ENCODE assay signal across 8 cellular contexts in the genomic region with DNA sequence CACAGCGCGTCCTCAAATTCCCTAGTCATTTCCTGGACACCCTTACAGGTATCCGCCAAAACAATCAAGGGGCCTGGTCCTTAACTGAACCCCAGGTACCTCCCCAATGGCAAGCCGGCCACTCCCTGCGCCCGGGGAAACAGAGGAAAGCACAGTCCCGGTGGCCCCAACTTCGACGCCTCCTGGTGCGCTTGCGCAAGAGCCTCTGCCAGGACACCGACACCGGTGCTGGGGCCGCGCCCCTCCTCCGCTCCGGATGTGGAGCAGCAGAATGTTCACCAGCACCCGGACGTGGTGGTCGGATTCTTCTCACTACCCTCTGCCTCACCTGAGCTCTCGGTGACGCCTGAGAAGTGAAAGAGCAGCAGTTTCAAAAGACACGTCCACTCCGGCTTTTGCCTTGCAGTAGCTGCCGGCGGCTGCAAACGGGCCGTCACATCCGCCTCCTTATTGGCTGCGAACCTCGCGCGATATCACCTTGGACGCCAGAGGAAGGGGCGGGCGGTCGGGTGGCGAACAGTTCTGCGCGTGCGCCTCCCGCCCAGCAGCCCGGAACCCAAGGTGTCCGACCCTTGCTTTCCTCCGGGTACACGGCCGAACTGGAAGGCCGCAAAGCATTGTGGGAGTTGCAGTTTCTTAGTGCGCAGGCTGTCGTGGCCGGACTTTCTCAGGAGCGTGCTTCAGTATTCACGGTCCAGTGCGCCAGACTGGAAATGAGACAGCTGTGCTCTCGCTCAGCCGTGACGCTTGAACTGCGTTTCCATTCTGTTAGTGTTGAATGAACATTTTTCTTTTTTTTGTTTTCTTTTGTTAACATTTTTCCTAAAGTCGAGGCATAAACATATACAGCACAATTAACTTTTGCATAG. TPM values are rescaled to one million over a fixed set of nuclear protein-coding genes. Genes with fewer than 3 reads are reported as not detected.
DNase-seq lines count a peak whose midpoint lies in the region; ATAC-seq and TF ChIP-seq lines count a peak whose summit lies in the region.

A gene with protein sequence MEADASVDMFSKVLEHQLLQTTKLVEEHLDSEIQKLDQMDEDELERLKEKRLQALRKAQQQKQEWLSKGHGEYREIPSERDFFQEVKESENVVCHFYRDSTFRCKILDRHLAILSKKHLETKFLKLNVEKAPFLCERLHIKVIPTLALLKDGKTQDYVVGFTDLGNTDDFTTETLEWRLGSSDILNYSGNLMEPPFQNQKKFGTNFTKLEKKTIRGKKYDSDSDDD (minus strand): TSS at position 423 of the 869 bp plus-strand sequence. CDS start 3,123 bp downstream, outside the sequence.

- no peaks in the 10 kb centered on the region for H3K9me3 Mint-ChIP-seq in natural killer cell

- H3K27me3 Mint-ChIP-seq in natural killer cell (ENCODE audit: low read depth in 2 of 2), result no peaks in the 10 kb centered on the region

- intact Hi-C loops in natural killer cell (cut with micrococcal nuclease), result loop anchor here (1.0 to 2.0 kb wide), 3 partner anchors 154 to 181 kb away; a partner anchor contains a TSS

- H3K4me3 ChIP-seq in LNCaP clone FGC (ENCODE audit: low read depth, low read length), result peak within 1 kb of the TSS; percentile 76

- DNase-seq in EL (peak; percentile 99), H4 (ENCODE audit: low spot score) (peak; percentile 99), LNCaP clone FGC (ENCODE audit: low read depth) (peak; percentile 98), RPMI8226 (peak; percentile 99), fibroblast of peridontal ligament (ENCODE audit: extremely low read depth) (peak; percentile 99), natural killer cell (peak; percentile 96)
- DNase-seq in activated T-helper 1 cell treated with anti-CD3 and anti-CD28 coated beads, Interleukin-2, amount 50 U/mL, for 16 hours (ENCODE audit: low read depth in 1 of 2, low spot score in 1 of 2), result peak; percentile 94 to 96
- DNase-seq in stimulated activated naive CD4-positive, alpha-beta T cell treated with Interleukin-2 at 50 U/mL for 16 hours (lab: John Stamatoyannopoulos, UW), result peak; percentile 98

- H3K27ac Mint-ChIP-seq in natural killer cell, result no peak within 1 kb of the TSS

- H3K36me3 Mint-ChIP-seq in natural killer cell, result peaks cover 7% of the 10 kb centered on the region

- ATAC-seq in natural killer cell, result peak; percentile 84 to 94 (median 85)

- peaks cover 12 to 24% of the 10 kb centered on the region in 2 donors for H3K4me1 Mint-ChIP-seq in natural killer cell

- H3K4me3 Mint-ChIP-seq in natural killer cell, result no peak within 1 kb of the TSS

- TF ChIP-seq CTCF in LNCaP clone FGC (IDR thresholded peaks at IDR 0.05; ENCODE audit: control insufficient read depth, extremely low read depth, insufficient read depth), result no peak
- TF ChIP-seq CTCF in natural killer cell (IDR thresholded peaks at IDR 0.05), result no peak

RNA-seq across cellular contexts. Expression of the gene that starts here (rescaled TPM):
- total RNA-seq in H4 (2014; rRNA removed; shearing (Covaris generic)), result 67.6 and 81.0 TPM in 2 replicates
- 10 to 100 TPM; 14.3 to 22.2 (median 18.8) TPM for total RNA-seq in natural killer cell

Comparison
In these comparisons a context has a peak if more than half of its experiments do, and no peak if none do; other contexts are left out.
1. Peak in every context shown above with its lines: DNase-seq, ATAC-seq and H3K4me3 ChIP-seq.